19 cellular contexts compared by ENCODE assay signal in the genomic region with DNA sequence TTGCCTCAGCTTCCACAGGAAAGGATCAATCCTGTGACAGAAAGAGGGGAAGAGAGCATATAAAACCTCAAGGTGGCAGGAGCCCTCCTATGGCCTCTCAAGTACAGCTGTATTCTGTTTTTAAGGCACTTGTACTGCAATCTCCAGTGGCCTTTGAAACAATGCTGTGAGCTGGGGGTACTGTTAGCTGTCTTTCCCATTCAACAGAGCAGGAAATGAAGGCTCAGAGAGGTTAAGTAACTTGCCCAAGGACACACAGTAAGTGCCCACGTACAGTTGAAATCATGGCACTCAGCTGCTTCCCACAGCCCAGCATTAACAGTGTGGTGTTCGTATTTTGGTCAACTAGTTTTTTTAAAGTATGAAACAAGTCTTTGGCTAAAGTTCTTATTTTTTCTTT. TPM values are rescaled to one million over a fixed set of nuclear protein-coding genes. Genes with fewer than 3 reads are reported as not detected.
A peak's percentile ranks its signal among the peaks of the same experiment; 100 is the strongest.
DNase-seq lines count a peak whose midpoint lies in the region; ATAC-seq and TF ChIP-seq lines count a peak whose summit lies in the region.
"Had no signal": no experiment of that assay in that cellular context is flagged by ENCODE, and none has a peak within 500 bp of the region (broad histone marks: within the 10 kb centered on the region; RNA-seq: fewer than 3 reads in every experiment).

No MANE protein-coding gene starts in this region.

- no peak overlapping the region for H3K4me3 Mint-ChIP-seq in activated CD8-positive, alpha-beta memory T cell treated with anti-CD3 and anti-CD28 coated beads, Interleukin-2, amount 10 ng/mL, durations not matched to agents 7 days and 5 days
- H3K4me3 Mint-ChIP-seq in endodermal cell = no peak overlapping the region
- H3K4me3 Mint-ChIP-seq: GM23338 had no signal

- H3K4me3 ChIP-seq in OCI-LY7 (ENCODE audit: low read depth, low read length, poor library complexity, severe bottlenecking) = no peak overlapping the region
- no peak overlapping the region for H3K4me3 ChIP-seq in endodermal cell (ENCODE audit: low read length)
- H3K4me3 ChIP-seq: GM23338, HAP-1, Peyer's patch had no signal

- H4K20me1 ChIP-seq in OCI-LY7 (ENCODE audit: insufficient read depth, low read length) = no peaks in the 10 kb centered on the region

- H3K9me3 ChIP-seq in OCI-LY7 (ENCODE audit: low read length) = no peaks in the 10 kb centered on the region
- no peaks in the 10 kb centered on the region for H3K9me3 ChIP-seq in endodermal cell (ENCODE audit: control insufficient read depth, low read length)
- H3K9me3 ChIP-seq: HAP-1, Peyer's patch, SK-N-SH had no signal

- no peaks in the 10 kb centered on the region for H3K9me2 ChIP-seq in OCI-LY7 (ENCODE audit: insufficient read depth, low read length)
- H3K9me2 ChIP-seq: SK-N-SH had no signal

- H3K4me1 Mint-ChIP-seq in activated CD8-positive, alpha-beta memory T cell treated with anti-CD3 and anti-CD28 coated beads, Interleukin-2, amount 10 ng/mL, durations not matched to agents 7 days and 5 days = peaks cover 54% of the 10 kb centered on the region
- H3K4me1 Mint-ChIP-seq in endodermal cell = peaks cover 37% of the 10 kb centered on the region

- CTCF ChIA-PET in activated CD8-positive, alpha-beta memory T cell treated with anti-CD3 and anti-CD28 coated beads, Interleukin-2, amount 10 ng/mL, durations not matched to agents 7 days and 5 days (lab: Charles Lee) = interaction anchor here (0.9 to 1.4 kb wide), 3 partner anchors 15 to 177 kb away, joined by 3 to 4 read pairs (median 4); no protein-coding TSS in a partner anchor
- CTCF ChIA-PET in OCI-LY7 (lab: Charles Lee; ENCODE audit: unreplicated experiment) = interaction anchor here (1.1 kb wide), 1 partner anchor 176 kb away, joined by 5 read pairs; no protein-coding TSS in a partner anchor

- H3K9ac ChIP-seq in endodermal cell (ENCODE audit: extremely low read depth, low read length, poor library complexity, severe bottlenecking) = no peak overlapping the region
- H3K9ac ChIP-seq: SK-N-SH had no signal

- intact Hi-C loops in OCI-LY7 (cut with micrococcal nuclease; ENCODE audit: unreplicated experiment) = loop anchor here (5.0 kb wide), 1 partner anchor 74 kb away; no protein-coding TSS in a partner anchor

- H3K4me1 ChIP-seq in OCI-LY7 (ENCODE audit: insufficient read depth, low read length, poor library complexity, severe bottlenecking) (peaks cover 63% of the 10 kb centered on the region), endodermal cell (ENCODE audit: control insufficient read depth, insufficient read depth, low read length) (peaks cover 4% of the 10 kb centered on the region)
- H3K4me1 ChIP-seq: HAP-1 had no signal

- no peaks in the 10 kb centered on the region for H3K9me3 Mint-ChIP-seq in activated CD8-positive, alpha-beta memory T cell treated with anti-CD3 and anti-CD28 coated beads, Interleukin-2, amount 10 ng/mL, durations not matched to agents 7 days and 5 days (ENCODE audit: low read depth)
- H3K9me3 Mint-ChIP-seq in endodermal cell = no peaks in the 10 kb centered on the region
- H3K9me3 Mint-ChIP-seq: GM23338 had no signal

- H3K36me3 Mint-ChIP-seq in activated CD8-positive, alpha-beta memory T cell treated with anti-CD3 and anti-CD28 coated beads, Interleukin-2, amount 10 ng/mL, durations not matched to agents 7 days and 5 days = peaks cover 3% of the 10 kb centered on the region
- no peaks in the 10 kb centered on the region for H3K36me3 Mint-ChIP-seq in endodermal cell (ENCODE audit: low read depth)

- no TSS peak for BruUV-seq in OCI-LY7 (replicated peaks; lab: Mats Ljungman, UMichigan)

- no peak overlapping the region for H3K27ac Mint-ChIP-seq in activated CD8-positive, alpha-beta memory T cell treated with anti-CD3 and anti-CD28 coated beads, Interleukin-2, amount 10 ng/mL, durations not matched to agents 7 days and 5 days
- H3K27ac Mint-ChIP-seq in endodermal cell = no peak overlapping the region

- DNase-seq in activated CD8-positive, alpha-beta memory T cell treated with anti-CD3 and anti-CD28 coated beads for 24 hours = peak; percentile 42
- DNase-seq in activated CD8-positive, alpha-beta memory T cell treated with anti-CD3 and anti-CD28 coated beads, Interleukin-2, amount 10 ng/mL, durations not matched to agents 7 days and 5 days = no peak
- DNase-seq in OCI-LY7 (ENCODE audit: low spot score) (peak; percentile 5), endodermal cell (peak; percentile 41), NCI-H446 treated with DMSO at 0.1 percent for 48 hours (lab: John Stamatoyannopoulos, UW) (no peak), D341Med (ENCODE audit: low spot score) (no peak)
- DNase-seq: KG1, MM.1S, NCI-H2029, NCI-H2227 treated with DMSO at 0.1 percent for 48 hours, NCI-H510A, NCI-H69, Peyer's patch, SIG-M5, SK-N-SH had no signal

- WGBS in endodermal cell (ENCODE audit: insufficient coverage in 1 of 2, insufficient read length in 1 of 2), 2 experiments = 90 to 100% methylated on average over 1 to 2 of the region's 2 CpGs

- no peak overlapping the region for H3K4me2 ChIP-seq in OCI-LY7 (ENCODE audit: low read length)
- H3K4me2 ChIP-seq: SK-N-SH had no signal

- no peak for TF ChIP-seq CTCF in OCI-LY7 (conservative IDR thresholded peaks at IDR 0.05; ENCODE audit: low read length)
- no peak for TF ChIP-seq CTCF in endodermal cell (conservative IDR thresholded peaks at IDR 0.05)

- H3K27me3 Mint-ChIP-seq in activated CD8-positive, alpha-beta memory T cell treated with anti-CD3 and anti-CD28 coated beads, Interleukin-2, amount 10 ng/mL, durations not matched to agents 7 days and 5 days = no peaks in the 10 kb centered on the region
- H3K27me3 Mint-ChIP-seq in endodermal cell (ENCODE audit: insufficient read depth) = no peaks in the 10 kb centered on the region

- POLR2A ChIA-PET in OCI-LY7 (lab: Charles Lee) = interaction anchor here (0.6 kb wide), 2 partner anchors 12 to 89 kb away, joined by 3 read pairs; no protein-coding TSS in a partner anchor

- H3K79me2 ChIP-seq in OCI-LY7 (ENCODE audit: insufficient read depth, low read depth, low read length) = no peaks in the 10 kb centered on the region

- H3K27ac ChIP-seq in OCI-LY7 (ENCODE audit: low read depth, low read length, poor library complexity, severe bottlenecking) (no peak overlapping the region), endodermal cell (ENCODE audit: low read depth, low read length) (no peak overlapping the region)
- H3K27ac ChIP-seq: 22Rv1, Peyer's patch had no signal

- no peaks in the 10 kb centered on the region for H3K27me3 ChIP-seq in endodermal cell (ENCODE audit: control insufficient read depth, insufficient read depth, low read length, poor library complexity, severe bottlenecking)
- H3K27me3 ChIP-seq: Peyer's patch had no signal

- no peak for ATAC-seq in activated CD8-positive, alpha-beta memory T cell treated with anti-CD3 and anti-CD28 coated beads, Interleukin-2, amount 10 ng/mL, durations not matched to agents 7 days and 5 days
- no peak for ATAC-seq in GM21576 (IDR thresholded peaks at IDR 0.05; ENCODE audit: unreplicated experiment)

- H2AFZ ChIP-seq in OCI-LY7 (ENCODE audit: low read length) = no peak overlapping the region

- no peaks in the 10 kb centered on the region for H3K36me3 ChIP-seq in OCI-LY7 (ENCODE audit: insufficient read depth, low read length)
- H3K36me3 ChIP-seq in endodermal cell (ENCODE audit: control insufficient read depth, insufficient read depth, low read length) = no peaks in the 10 kb centered on the region
- H3K36me3 ChIP-seq: HAP-1, Peyer's patch had no signal

RNA-seq across cellular contexts. Expression of a gene that starts 34.0 kb away (rescaled TPM):
- total RNA-seq in activated CD8-positive, alpha-beta memory T cell treated with anti-CD3 and anti-CD28 coated beads, Interleukin-2, amount 10 ng/mL, durations not matched to agents 7 days and 5 days = 100 to 1,000 TPM; 102 to 223 TPM
- total RNA-seq in OCI-LY7 (2014; rRNA removed; shearing (Covaris generic)) = 0.06 and 0.08 TPM in 2 replicates
- total RNA-seq in OCI-LY7 (2022) = 0.28 and 0.97 TPM in 2 replicates
- 10 to 100 TPM; 60.0 to 60.3 TPM for total RNA-seq in endodermal cell
- polyA plus RNA-seq in endodermal cell (2013, experiment 1 of 2) = 9.9 TPM
- polyA plus RNA-seq in endodermal cell (2013, experiment 2 of 2) = 11.1 TPM

RNA-seq across cellular contexts. Expression of a gene that starts 35.8 kb away (rescaled TPM):
- 10 to 100 TPM; 81.3 to 86.8 TPM for total RNA-seq in activated CD8-positive, alpha-beta memory T cell treated with anti-CD3 and anti-CD28 coated beads, Interleukin-2, amount 10 ng/mL, durations not matched to agents 7 days and 5 days
- total RNA-seq in OCI-LY7 (2014; rRNA removed; shearing (Covaris generic)) = 38.4 and 50.0 TPM in 2 replicates
- total RNA-seq in OCI-LY7 (2022) (73.4 and 83.6 TPM in 2 replicates), endodermal cell (10 to 100 TPM; 66.0 to 75.9 TPM)
- 82.0 TPM for polyA plus RNA-seq in endodermal cell (2013, experiment 1 of 2)
- 83.0 TPM for polyA plus RNA-seq in endodermal cell (2013, experiment 2 of 2)

Comparison
In these comparisons a context has a peak if more than half of its experiments do, and no peak if none do; other contexts are left out.
1. DNase-seq: peak in activated CD8-positive, alpha-beta memory T cell treated with anti-CD3 and anti-CD28 coated beads for 24 hours (single experiment), OCI-LY7 (single experiment) and endodermal cell (single experiment); none in activated CD8-positive, alpha-beta memory T cell treated with anti-CD3 and anti-CD28 coated beads, Interleukin-2, amount 10 ng/mL, durations not matched to agents 7 days and 5 days (single experiment), NCI-H446 treated with DMSO at 0.1 percent for 48 hours (single experiment) and D341Med (single experiment).
2. RNA of a gene that starts 34.0 kb away (total RNA-seq): 102 to 223 TPM in activated CD8-positive, alpha-beta memory T cell treated with anti-CD3 and anti-CD28 coated beads, Interleukin-2, amount 10 ng/mL, durations not matched to agents 7 days and 5 days and 60.0 to 60.3 TPM in endodermal cell; 0.06 to 0.97 TPM in OCI-LY7; every median in the first group is over 10 times any median in the second.